Comparison of ENCODE assay signal across 22 cellular contexts in the genomic region with DNA sequence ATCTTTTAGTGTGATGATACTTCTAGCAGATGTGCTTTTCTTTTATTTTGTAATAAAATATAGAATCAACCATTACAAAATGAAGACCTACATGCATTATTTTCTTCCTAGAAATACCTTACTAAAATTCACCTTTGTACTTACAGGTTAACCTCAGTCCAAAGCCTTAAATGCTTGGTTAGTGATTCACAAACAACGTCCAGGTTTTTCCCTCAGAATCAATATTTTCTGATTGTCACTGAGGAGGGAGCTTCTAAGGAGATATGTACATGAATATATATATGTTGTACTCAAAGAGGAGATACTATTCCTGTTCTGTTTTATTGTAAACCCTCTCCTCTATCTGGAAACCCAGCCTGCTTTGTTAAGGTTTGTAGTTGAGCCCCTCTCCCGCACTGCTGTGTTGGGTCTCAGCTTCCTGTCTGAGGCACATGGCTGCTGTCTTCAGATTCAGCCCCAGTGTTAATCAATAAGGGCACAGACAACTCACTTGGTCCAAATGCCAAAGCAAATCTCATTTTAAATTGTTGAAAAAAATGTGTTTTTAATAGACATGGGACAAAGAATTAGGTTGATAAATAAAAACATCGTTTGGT. TPM values are rescaled to one million over a fixed set of nuclear protein-coding genes. Genes with fewer than 3 reads are reported as not detected.
"Had no signal": no experiment of that assay in that cellular context is flagged by ENCODE, and none has a peak within 500 bp of the region (broad histone marks: within the 10 kb centered on the region; RNA-seq: fewer than 3 reads in every experiment).

No MANE protein-coding gene starts in this region.

- H3K4me3 ChIP-seq: mucosa of descending colon, thyroid gland had no signal

- H3K27me3 Mint-ChIP-seq: activated naive CD8-positive, alpha-beta T cell treated with anti-CD3 and anti-CD28 coated beads, Interleukin-2, amount 50 U/mL, for 24 hours; activated T-helper 17 cell treated with anti-CD3 and anti-CD28 coated beads, Interleukin-2, amount 50 U/mL, for 72 hours had no signal

- H3K36me3 ChIP-seq: thyroid gland had no signal

- H3K4me1 Mint-ChIP-seq: activated naive CD8-positive, alpha-beta T cell treated with anti-CD3 and anti-CD28 coated beads, Interleukin-2, amount 50 U/mL, for 24 hours; activated T-helper 17 cell treated with anti-CD3 and anti-CD28 coated beads, Interleukin-2, amount 50 U/mL, for 72 hours; naive thymus-derived CD8-positive, alpha-beta T cell; stimulated activated effector memory CD8-positive, alpha-beta T cell treated with anti-CD3 and anti-CD28 coated beads, Interleukin-12 subunit alpha, Interleukin-12 subunit beta, amount 100 ng/mL, for 72 hours had no signal

- H3K9me3 ChIP-seq: mucosa of descending colon, thyroid gland had no signal

- ATAC-seq: activated CD4-positive, CD25-positive, alpha-beta regulatory T cell treated with anti-CD3 and anti-CD28 coated beads, Interleukin-2, amount 50 U/mL, for 24 hours; activated naive CD8-positive, alpha-beta T cell treated with anti-CD3 and anti-CD28 coated beads, Interleukin-2, amount 50 U/mL, for 24 hours; activated T-helper 17 cell treated with anti-CD3 and anti-CD28 coated beads, Interleukin-2, amount 50 U/mL, for 72 hours; left lobe of liver; mucosa of descending colon; naive thymus-derived CD8-positive, alpha-beta T cell; sciatic nerve; stimulated activated effector memory CD8-positive, alpha-beta T cell treated with anti-CD3 and anti-CD28 coated beads, Interleukin-12 subunit alpha, Interleukin-12 subunit beta, amount 100 ng/mL, for 72 hours had no signal

- H3K4me3 Mint-ChIP-seq: activated naive CD8-positive, alpha-beta T cell treated with anti-CD3 and anti-CD28 coated beads, Interleukin-2, amount 50 U/mL, for 24 hours; activated T-helper 17 cell treated with anti-CD3 and anti-CD28 coated beads, Interleukin-2, amount 50 U/mL, for 72 hours; naive thymus-derived CD8-positive, alpha-beta T cell; stimulated activated effector memory CD8-positive, alpha-beta T cell treated with anti-CD3 and anti-CD28 coated beads, Interleukin-12 subunit alpha, Interleukin-12 subunit beta, amount 100 ng/mL, for 72 hours had no signal

- DNase-seq: activated naive CD4-positive, alpha-beta T cell treated with Interleukin-2 at 50 U/mL for 16 hours; activated naive CD8-positive, alpha-beta T cell treated with anti-CD3 and anti-CD28 coated beads, Interleukin-2, amount 50 U/mL, for 24 hours; activated T-cell treated with anti-CD3 and anti-CD28 coated beads for 4 hours; aorta; cerebellar nuclear complex; effector CD8-positive, alpha-beta T cell; foreskin fibroblast; islet precursor cell; mammary epithelial cell; mucosa of descending colon; naive thymus-derived CD8-positive, alpha-beta T cell; stimulated activated CD4-positive, alpha-beta T cell treated with anti-CD3 and anti-CD28 coated beads, Interleukin-1b, Interleukin-23, amount 100 ng/mL, for 48 hours; thyroid gland had no signal

- H3K27ac Mint-ChIP-seq: activated naive CD8-positive, alpha-beta T cell treated with anti-CD3 and anti-CD28 coated beads, Interleukin-2, amount 50 U/mL, for 24 hours; activated T-helper 17 cell treated with anti-CD3 and anti-CD28 coated beads, Interleukin-2, amount 50 U/mL, for 72 hours; naive thymus-derived CD8-positive, alpha-beta T cell; stimulated activated effector memory CD8-positive, alpha-beta T cell treated with anti-CD3 and anti-CD28 coated beads, Interleukin-12 subunit alpha, Interleukin-12 subunit beta, amount 100 ng/mL, for 72 hours had no signal

- H3K9me3 Mint-ChIP-seq: activated T-helper 17 cell treated with anti-CD3 and anti-CD28 coated beads, Interleukin-2, amount 50 U/mL, for 72 hours had no signal

- H3K27me3 ChIP-seq: thyroid gland had no signal

- H3K27ac ChIP-seq: thyroid gland had no signal

- H3K36me3 Mint-ChIP-seq: naive thymus-derived CD8-positive, alpha-beta T cell; stimulated activated effector memory CD8-positive, alpha-beta T cell treated with anti-CD3 and anti-CD28 coated beads, Interleukin-12 subunit alpha, Interleukin-12 subunit beta, amount 100 ng/mL, for 72 hours had no signal

- H3K4me1 ChIP-seq: thyroid gland had no signal

- FAIRE-seq: urothelium cell line had no signal

RNA-seq across cellular contexts. Expression of a gene that starts 33.9 kb away (rescaled TPM):
- total RNA-seq: activated T-helper 17 cell treated with anti-CD3 and anti-CD28 coated beads, Interleukin-2, amount 50 U/mL, for 72 hours; aorta; left lobe of liver; mammary epithelial cell; naive thymus-derived CD8-positive, alpha-beta T cell; omental fat pad; pulmonary artery endothelial cell; T-helper 2 cell treated with Interferon-gamma antibody and Interleukin-4, amounts not matched to agents 100 ng/mL and 5 ng/mL, for 36 hours; thyroid gland had no signal
- polyA plus RNA-seq: aorta; mammary epithelial cell; naive thymus-derived CD8-positive, alpha-beta T cell had no signal
